ENCODE assay signal across 8 cellular contexts in the genomic region with DNA sequence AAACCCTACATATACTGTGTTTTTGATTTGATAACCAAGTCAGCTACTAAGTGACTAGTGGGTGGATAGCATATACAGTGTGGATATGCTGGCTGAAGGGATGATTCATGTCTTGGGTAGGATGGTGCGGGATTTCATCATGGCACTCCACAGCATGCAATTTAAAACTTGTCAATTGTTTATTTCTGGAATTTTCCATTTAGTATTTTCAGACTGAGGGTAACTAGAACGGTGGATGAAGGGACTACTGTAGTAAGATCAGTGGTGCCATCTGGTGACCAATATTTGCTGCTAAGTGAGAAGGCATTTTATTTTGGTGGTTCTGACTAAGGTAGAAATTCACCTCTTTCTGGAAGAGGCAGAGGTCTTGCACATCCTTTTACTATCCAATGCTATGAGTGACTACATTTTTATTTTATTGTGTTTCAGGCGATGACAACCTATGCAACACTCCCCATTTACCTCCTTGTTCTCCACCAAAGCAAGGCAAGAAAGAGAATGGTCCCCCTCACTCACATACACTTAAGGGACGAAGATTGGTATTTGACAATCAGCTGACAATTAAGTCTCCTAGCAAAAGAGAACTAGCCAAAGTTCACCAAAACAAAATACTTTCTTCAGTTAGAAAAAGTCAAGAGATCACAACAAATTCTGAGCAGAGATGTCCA. TPM values are rescaled to one million over a fixed set of nuclear protein-coding genes. Genes with fewer than 3 reads are reported as not detected.
A peak's percentile ranks its signal among the peaks of the same experiment; 100 is the strongest.
DNase-seq lines count a peak whose midpoint lies in the region; ATAC-seq, FAIRE-seq and TF ChIP-seq lines count a peak whose summit lies in the region.

No MANE protein-coding gene starts in this region.

- POLR2A ChIA-PET in GM12878 (lab: Charles Lee), result interaction anchor here (0.5 to 0.6 kb wide), 2 partner anchors 148 to 728 kb away, joined by 5 to 6 read pairs; no protein-coding TSS in a partner anchor

- H3K9me2 ChIP-seq in OCI-LY1 (ENCODE audit: low read depth, low read length), result no peaks in the 10 kb centered on the region

- no peaks in the 10 kb centered on the region for H3K9me3 Mint-ChIP-seq in CD4-positive, CD25-positive, alpha-beta regulatory T cell

- DNase-seq in CD4-positive, CD25-positive, alpha-beta regulatory T cell, result peak; percentile 18 to 82 (median 52)
- DNase-seq in GM13977 (ENCODE audit: low spot score) (no peak), GM12878 (ENCODE audit: low read depth, low spot score) (no peak)
- no peak for DNase-seq in activated CD8-positive, alpha-beta memory T cell treated with anti-CD3 and anti-CD28 coated beads for 24 hours

- H2AFZ ChIP-seq in OCI-LY1 (ENCODE audit: low read length) (no peak overlapping the region), GM12878 (ENCODE audit: control insufficient read depth, low read depth, low read length) (no peak overlapping the region)

- H3K4me2 ChIP-seq in OCI-LY1 (ENCODE audit: low read length), result peak overlapping the region; percentile 39
- peak overlapping the region; percentile 45 for H3K4me2 ChIP-seq in GM12878 (ENCODE audit: control insufficient read depth, insufficient read depth)

- H3K27ac Mint-ChIP-seq in CD4-positive, CD25-positive, alpha-beta regulatory T cell, result peak overlapping the region in 1 of 3 donors; percentile 57

- H3K4me1 Mint-ChIP-seq in CD4-positive, CD25-positive, alpha-beta regulatory T cell, result peaks cover 10 to 25% (median 17%) of the 10 kb centered on the region in 4 donors

- ATAC-seq in CD4-positive, CD25-positive, alpha-beta regulatory T cell (ENCODE audit: low read depth in 2 of 2), result no peak
- peak; percentile 27 for ATAC-seq in GM12878
- no peak for ATAC-seq in GM18520 (IDR thresholded peaks at IDR 0.05; ENCODE audit: unreplicated experiment)
- ATAC-seq in HG03108 (IDR thresholded peaks at IDR 0.05; ENCODE audit: unreplicated experiment), result no peak

- no peak overlapping the region for H3K4me3 ChIP-seq in CD4-positive, CD25-positive, alpha-beta regulatory T cell (ENCODE audit: low read depth, low read length)
- no peak overlapping the region for H3K4me3 ChIP-seq in OCI-LY1 (ENCODE audit: low read depth, low read length, poor library complexity, severe bottlenecking)
- 0 out of 2 replicates have a peak overlapping the region, but pooled peaks have one; percentile 29 for H3K4me3 ChIP-seq in GM12878
- no peak overlapping the region for H3K4me3 ChIP-seq in liver (ENCODE audit: low read depth in 1 of 3, low read length in 3 of 3)

- no peaks in the 10 kb centered on the region for H3K27me3 ChIP-seq in CD4-positive, CD25-positive, alpha-beta regulatory T cell (ENCODE audit: control insufficient read depth, insufficient read depth, low read length)
- no peaks in the 10 kb centered on the region for H3K27me3 ChIP-seq in OCI-LY1 (ENCODE audit: insufficient read depth, low read length)
- H3K27me3 ChIP-seq in GM12878 (replicated peaks in 1 of 2; ENCODE audit: control insufficient read depth in 2 of 2, insufficient read depth in 2 of 2, low read length in 1 of 2), result no peaks in the 10 kb centered on the region
- H3K27me3 ChIP-seq in liver (ENCODE audit: control insufficient read depth in 4 of 4, insufficient read depth in 4 of 4, low read length in 3 of 4), result no peaks in the 10 kb centered on the region

- FAIRE-seq in GM12878 (lab: Jason Lieb, UNC), result peak; percentile 81

- TF ChIP-seq CTCF in GM13977 (IDR thresholded peaks at IDR 0.05; ENCODE audit: extremely low read depth, insufficient read depth, missing control alignments), result peak; percentile 68
- TF ChIP-seq CTCF in OCI-LY1 (IDR thresholded peaks at IDR 0.05; ENCODE audit: low read length), result peak; percentile 73
- peak; percentile 53 to 72 (median 58); a peak in 5 of 6 replicates for TF ChIP-seq CTCF in GM12878 (IDR thresholded peaks at IDR 0.05 in 2 of 3, conservative IDR thresholded peaks at IDR 0.05 in 1 of 3; ENCODE audit: control insufficient read depth in 2 of 3, extremely low read depth in 1 of 3, insufficient read depth in 1 of 3, low read depth in 3 of 3, low read length in 3 of 3)
- TF ChIP-seq CTCF in liver (IDR thresholded peaks at IDR 0.05; ENCODE audit: low read depth, low read length, missing input control), result peak; percentile 64

- no peak overlapping the region for H3K27ac ChIP-seq in CD4-positive, CD25-positive, alpha-beta regulatory T cell (ENCODE audit: insufficient read depth, low read length, poor library complexity, severe bottlenecking)
- H3K27ac ChIP-seq in OCI-LY1 (ENCODE audit: low read depth, low read length, poor library complexity, severe bottlenecking) (peak overlapping the region; percentile 41), GM12878 (ENCODE audit: control insufficient read depth, insufficient read depth) (no peak overlapping the region), liver (ENCODE audit: low read depth in 1 of 2, low read length in 2 of 2) (no peak overlapping the region)

- H3K9me3 ChIP-seq in CD4-positive, CD25-positive, alpha-beta regulatory T cell (ENCODE audit: control insufficient read depth in 2 of 2, low read length in 2 of 2), result no peaks in the 10 kb centered on the region
- H3K9me3 ChIP-seq in OCI-LY1 (ENCODE audit: low read length) (no peaks in the 10 kb centered on the region), GM12878 (replicated peaks; ENCODE audit: control insufficient read depth, insufficient read depth, low read length) (no peaks in the 10 kb centered on the region), liver (ENCODE audit: control insufficient read depth in 4 of 4, low read length in 3 of 4) (no peaks in the 10 kb centered on the region)

- BruUV-seq in GM12878 (replicated peaks; lab: Mats Ljungman, UMichigan), result no TSS peak

- no peak for TF ChIP-seq EP300 in GM12878 (IDR thresholded peaks at IDR 0.05; ENCODE audit: borderline replicate concordance in 1 of 2, control insufficient read depth in 1 of 2, low read depth in 2 of 2, low read length in 2 of 2)

- SMC1A ChIA-PET in GM12878 (lab: Charles Lee; ENCODE audit: uncharacterized antibody, unreplicated experiment), result interaction anchor here (0.8 to 7.8 kb wide), 14 partner anchors 9 to 276 kb away, joined by 3 to 74 read pairs (median 7); a partner anchor contains a TSS

- no peaks in the 10 kb centered on the region for H3F3A ChIP-seq in OCI-LY1 (ENCODE audit: insufficient read depth, low read length)

- H4K20me1 ChIP-seq in OCI-LY1 (ENCODE audit: insufficient read depth, low read length), result no peaks in the 10 kb centered on the region
- H4K20me1 ChIP-seq in GM12878 (ENCODE audit: control insufficient read depth, insufficient read depth), result no peaks in the 10 kb centered on the region

- H3K9ac ChIP-seq in OCI-LY1 (ENCODE audit: low read length) (peak overlapping the region; percentile 31; the same call in 1 of the 2 replicates), GM12878 (ENCODE audit: control insufficient read depth, insufficient read depth, low read length) (no peak overlapping the region), liver (ENCODE audit: low read depth in 1 of 2, low read length in 2 of 2) (no peak overlapping the region)

- CTCF ChIA-PET in GM12878 (lab: Yijun Ruan, JAX), result interaction anchor here (0.7 to 13.0 kb wide), 29 partner anchors 9 to 278 kb away, joined by 3 to 186 read pairs (median 4); a partner anchor contains a TSS

- WGBS in GM12878 (ENCODE audit: insufficient coverage, insufficient replicate concordance, low lambda C conversion rate, missing lambda C conversion rate), result 55% methylated on average over 4 of the region's 4 CpGs
- 61% methylated on average over 4 of the region's 4 CpGs for WGBS in liver

- in situ Hi-C loops in GM13977 (cut with MboI; ENCODE audit: low pct_unique_long_range_greater_than_20kb, low sequenced_read_pairs, unreplicated experiment), result no loop called here
- in situ Hi-C loops in GM12878 (cut with MboI), result loop anchor here (25.0 kb wide), 1 partner anchor 278 kb away; a partner anchor contains a TSS

- RAD21 ChIA-PET in GM12878 (lab: Charles Lee; ENCODE audit: unreplicated experiment), result interaction anchor here (0.6 to 4.2 kb wide), 9 partner anchors 10 to 190 kb away, joined by 3 to 44 read pairs (median 5); a partner anchor contains a TSS

- H3K4me1 ChIP-seq in CD4-positive, CD25-positive, alpha-beta regulatory T cell (ENCODE audit: control insufficient read depth, insufficient read depth, low read length, poor library complexity, severe bottlenecking), result peaks cover 8% of the 10 kb centered on the region
- H3K4me1 ChIP-seq in OCI-LY1 (ENCODE audit: insufficient read depth, low read length, severe bottlenecking) (peaks cover 27% of the 10 kb centered on the region), GM12878 (ENCODE audit: control insufficient read depth, insufficient read depth, low read length) (peaks cover 9% of the 10 kb centered on the region), liver (ENCODE audit: control insufficient read depth in 4 of 4, insufficient read depth in 4 of 4, low read length in 3 of 4) (peaks cover 1 to 9% (median 8%) of the 10 kb centered on the region in 4 donors)

- H3K79me2 ChIP-seq in OCI-LY1 (ENCODE audit: insufficient read depth, low read length), result peaks cover 16% of the 10 kb centered on the region; the same call in 1 of the 2 replicates
- H3K79me2 ChIP-seq in GM12878 (ENCODE audit: control insufficient read depth, insufficient read depth, low read length), result peaks cover 35% of the 10 kb centered on the region

- intact Hi-C loops in GM12878 (cut with micrococcal nuclease; ENCODE audit: unreplicated experiment), result loop anchor here (1.0 to 5.0 kb wide), 4 partner anchors 73 to 278 kb away; a partner anchor contains a TSS

- no peaks in the 10 kb centered on the region for H3K27me3 Mint-ChIP-seq in CD4-positive, CD25-positive, alpha-beta regulatory T cell

- TF ChIP-seq POLR2A in GM12878 (IDR thresholded peaks at IDR 0.05; ENCODE audit: low read depth, low read length), result no peak

- peak; percentile 69 for TF ChIP-seq RAD21 in GM12878 (IDR thresholded peaks at IDR 0.05; ENCODE audit: insufficient read depth, low read depth, low read length)
- TF ChIP-seq RAD21 in liver (IDR thresholded peaks at IDR 0.05), result peak; percentile 90

- no peaks in the 10 kb centered on the region for H3K36me3 ChIP-seq in CD4-positive, CD25-positive, alpha-beta regulatory T cell (ENCODE audit: control insufficient read depth, insufficient read depth, low read length)
- H3K36me3 ChIP-seq in OCI-LY1 (ENCODE audit: insufficient read depth, low read length), result peaks cover 66% of the 10 kb centered on the region
- peaks cover 3 to 8% of the 10 kb centered on the region in 2 experiments; a peak in 3 of 4 replicates for H3K36me3 ChIP-seq in GM12878 (ENCODE audit: control insufficient read depth in 2 of 2, insufficient read depth in 2 of 2, low read length in 1 of 2)
- H3K36me3 ChIP-seq in liver (ENCODE audit: control insufficient read depth in 4 of 4, insufficient read depth in 3 of 4, low read depth in 1 of 4, low read length in 3 of 4), result peaks cover 0 to 3% (median 0%) of the 10 kb centered on the region in 4 donors

- H3K4me3 Mint-ChIP-seq in CD4-positive, CD25-positive, alpha-beta regulatory T cell, result peak overlapping the region in 2 of 4 donors; percentile 10 to 35

- peaks cover 2% of the 10 kb centered on the region for H3K36me3 Mint-ChIP-seq in CD4-positive, CD25-positive, alpha-beta regulatory T cell

RNA-seq across cellular contexts. Expression of a gene that starts 3.1 kb away (rescaled TPM):
- 5.7 TPM for total RNA-seq in CD4-positive, CD25-positive, alpha-beta regulatory T cell
- polyA plus RNA-seq in CD4-positive, CD25-positive, alpha-beta regulatory T cell, result 1 to 10 TPM in 2 of 4 donors, under 1 TPM in 1, not detected in 1; 0.59 to 1.7 (median 1.1) TPM
- total RNA-seq in GM12878 (2013; cell fraction: nucleolus; rRNA removed), result 25.9 and 32.3 TPM in 2 replicates
- 39.0 and 43.8 TPM in 2 replicates for total RNA-seq in GM12878 (2014; rRNA removed)
- total RNA-seq in GM12878 (2014; rRNA removed; fragmentation: Illumina TruSeq; extraction: Trizol), result 46.8 and 53.0 TPM in 2 replicates
- total RNA-seq in GM12878 (2021), result 47.7 and 52.0 TPM in 2 replicates
- polyA plus RNA-seq in GM12878 (2011; ENCODE audit: low read depth), result 20.0 TPM
- polyA plus RNA-seq in GM12878 (2011; rRNA removed), result 43.1 and 48.5 TPM in 2 replicates
- 18.9 and 20.1 TPM in 2 replicates for polyA plus RNA-seq in GM12878 (2011; cell fraction: cytosol; rRNA removed)
- 18.7 and 26.9 TPM in 2 replicates for polyA plus RNA-seq in GM12878 (2011; cell fraction: nucleus; rRNA removed)
- polyA plus RNA-seq in GM12878 (2012), result 18.9 and 19.5 TPM in 2 replicates
- 54.4 and 59.6 TPM in 2 replicates for polyA plus RNA-seq in GM12878 (2014; fragmentation: Illumina TruSeq; extraction: Trizol)
- polyA plus RNA-seq in GM12878 (2014; fragmentation: Nextera tagmentation; extraction: Ambion mirVana), result 10 to 100 TPM; 13.3 to 18.6 TPM
- 25.9 and 26.3 TPM in 2 replicates for polyA plus RNA-seq in GM12878 (2014; rRNA removed)
- 10 to 100 TPM; 59.3 to 60.9 TPM for polyA plus RNA-seq in GM12878 (2016; fragmentation: Nextera tagmentation; extraction: Ambion mirVana)
- polyA minus RNA-seq in GM12878 (2011; rRNA and poly(A)+ RNA removed), result 15.8 and 24.1 TPM in 2 replicates
- polyA minus RNA-seq in GM12878 (2011; cell fraction: cytosol; rRNA and poly(A)+ RNA removed), result 9.6 and 10.5 TPM in 2 replicates
- 12.3 and 28.6 TPM in 2 replicates for polyA minus RNA-seq in GM12878 (2011; cell fraction: nucleus; rRNA and poly(A)+ RNA removed)
- 10 to 100 TPM in 1 of 2 donors, 1 to 10 TPM in 1; 2.3 to 16.5 TPM for total RNA-seq in liver
- 1 to 10 TPM in 1 of 2 donors, under 1 TPM in 1; 0.54 to 2.6 TPM for polyA plus RNA-seq in liver

RNA-seq across cellular contexts. Expression of a gene that starts 18.2 kb away (rescaled TPM):
- total RNA-seq in CD4-positive, CD25-positive, alpha-beta regulatory T cell, result 126 TPM
- polyA plus RNA-seq in CD4-positive, CD25-positive, alpha-beta regulatory T cell, result 10 to 100 TPM in 3 of 4 donors, 1 to 10 TPM in 1; 7.3 to 14.5 (median 12.6) TPM
- total RNA-seq in GM12878 (2013; cell fraction: nucleolus; rRNA removed), result 30.5 and 34.4 TPM in 2 replicates
- total RNA-seq in GM12878 (2014; rRNA removed) (15.5 and 17.3 TPM in 2 replicates), GM12878 (2014; rRNA removed; fragmentation: Illumina TruSeq; extraction: Trizol) (7.7 and 9.7 TPM in 2 replicates), GM12878 (2021) (33.6 and 34.8 TPM in 2 replicates), liver (10 to 100 TPM in 1 of 2 donors, 1 to 10 TPM in 1; 8.7 to 12.9 TPM)
- 12.0 TPM for polyA plus RNA-seq in GM12878 (2011; ENCODE audit: low read depth)
- polyA plus RNA-seq in GM12878 (2011; rRNA removed) (3.1 and 7.8 TPM in 2 replicates), GM12878 (2014; fragmentation: Illumina TruSeq; extraction: Trizol) (8.0 and 23.8 TPM in 2 replicates), GM12878 (2014; fragmentation: Nextera tagmentation; extraction: Ambion mirVana) (under 1 TPM; 0.13 to 0.16 TPM), GM12878 (2014; rRNA removed) (14.3 and 20.2 TPM in 2 replicates), GM12878 (2016; fragmentation: Nextera tagmentation; extraction: Ambion mirVana) (10 to 100 TPM; 12.9 to 15.4 TPM), liver (10 to 100 TPM in 1 of 2 donors, 1 to 10 TPM in 1; 6.6 to 26.2 TPM)
- polyA plus RNA-seq in GM12878 (2011; cell fraction: cytosol; rRNA removed), result 10.0 and 13.4 TPM in 2 replicates
- 29.2 and 38.2 TPM in 2 replicates for polyA plus RNA-seq in GM12878 (2011; cell fraction: nucleus; rRNA removed)
- 23.0 and 26.5 TPM in 2 replicates for polyA plus RNA-seq in GM12878 (2012)
- 8.7 and 13.7 TPM in 2 replicates for polyA minus RNA-seq in GM12878 (2011; rRNA and poly(A)+ RNA removed)
- polyA minus RNA-seq in GM12878 (2011; cell fraction: cytosol; rRNA and poly(A)+ RNA removed), result 15.1 and 20.3 TPM in 2 replicates
- polyA minus RNA-seq in GM12878 (2011; cell fraction: nucleus; rRNA and poly(A)+ RNA removed), result 9.7 and 15.5 TPM in 2 replicates

Comparison
In these comparisons a context has a peak if more than half of its experiments do, and no peak if none do; other contexts are left out.
1. DNase-seq: peak in CD4-positive, CD25-positive, alpha-beta regulatory T cell (3 of 3); none in GM13977 (single experiment), GM12878 (single experiment) and activated CD8-positive, alpha-beta memory T cell treated with anti-CD3 and anti-CD28 coated beads for 24 hours (single experiment).
2. Peak in every context shown above with its lines, with median percentiles within 50 percentile points of each other: CTCF ChIP-seq.